In genomic region chr5:158234323-158235158, GRCh38 we compare ENCODE assay signal across 1 cellular context.
TF ChIP-seq lines count a peak whose summit lies in the region.

No MANE protein-coding gene starts in this region.

TF ChIP-seq in HEK293, 187 proteins besides CTCF, POLR2A, EP300 and RAD21 (continued from another document and continues in another):
- TF ChIP-seq ZNF518A (tag by site-specific recombination; conservative IDR thresholded peaks at IDR 0.05; ENCODE audit: low read depth) (peak; percentile 44), ZBTB48 (tag by site-specific recombination; IDR thresholded peaks at IDR 0.05) (peak; percentile 31; the same call in 1 of the 2 replicates), ZNF660 (tag by site-specific recombination; IDR thresholded peaks at IDR 0.05) (peak; percentile 50), MYNN (tag by site-specific recombination; IDR thresholded peaks at IDR 0.05; ENCODE audit: borderline replicate concordance) (no peak), ATF2 (tag by site-specific recombination; IDR thresholded peaks at IDR 0.05; ENCODE audit: low read depth) (peak; percentile 72; the same call in 1 of the 2 replicates), PRDM4 (tag by site-specific recombination; IDR thresholded peaks at IDR 0.05) (peak; percentile 82), ZNF221 (tag by site-specific recombination; IDR thresholded peaks at IDR 0.05; ENCODE audit: borderline replicate concordance) (no peak), SETDB1 (IDR thresholded peaks at IDR 0.05; ENCODE audit: insufficient read length, low read length) (no peak), ZNF239 (tag by site-specific recombination; IDR thresholded peaks at IDR 0.05) (no peak), OSR2 (tag by site-specific recombination; IDR thresholded peaks at IDR 0.05) (peak; percentile 90), ZNF214 (tag by site-specific recombination; IDR thresholded peaks at IDR 0.05; ENCODE audit: borderline replicate concordance) (no peak), ZNF555 (tag by site-specific recombination; conservative IDR thresholded peaks at IDR 0.05) (no peak), ZNF26 (tag by site-specific recombination; IDR thresholded peaks at IDR 0.05) (no peak), ZNF544 (tag by site-specific recombination; IDR thresholded peaks at IDR 0.05) (no peak), ZNF423 (tag by site-specific recombination; IDR thresholded peaks at IDR 0.05) (no peak), ZBTB17 (tag by site-specific recombination; IDR thresholded peaks at IDR 0.05) (peak; percentile 66), ZFHX2 (tag by site-specific recombination; conservative IDR thresholded peaks at IDR 0.05) (no peak), ZNF580 (tag by site-specific recombination; IDR thresholded peaks at IDR 0.05) (peak; percentile 93), ZNF211 (tag by site-specific recombination; IDR thresholded peaks at IDR 0.05; ENCODE audit: low read depth) (no peak), ZNF529 (tag by site-specific recombination; IDR thresholded peaks at IDR 0.05; ENCODE audit: insufficient replicate concordance) (no peak), ZBTB20 (tag by site-specific recombination; IDR thresholded peaks at IDR 0.05) (no peak), ZEB2 (tag by site-specific recombination; IDR thresholded peaks at IDR 0.05) (peak; percentile 72), ZNF501 (tag by site-specific recombination; IDR thresholded peaks at IDR 0.05) (no peak), WT1 (tag by site-specific recombination; IDR thresholded peaks at IDR 0.05) (peak; percentile 48), ZBTB10 (tag by site-specific recombination; IDR thresholded peaks at IDR 0.05) (no peak), ZNF391 (tag by site-specific recombination; IDR thresholded peaks at IDR 0.05; ENCODE audit: borderline replicate concordance, low read depth) (no peak), ZNF302 (tag by site-specific recombination; IDR thresholded peaks at IDR 0.05; ENCODE audit: low read depth) (no peak), ZSCAN4 (tag by site-specific recombination; IDR thresholded peaks at IDR 0.05) (no peak), ZNF837 (tag by site-specific recombination; IDR thresholded peaks at IDR 0.05) (no peak), ZBTB1 (tag by site-specific recombination; IDR thresholded peaks at IDR 0.05) (0 out of 2 replicates have a peak, but pooled peaks have one; percentile 46), ZNF629 (tag by site-specific recombination; IDR thresholded peaks at IDR 0.05) (peak; percentile 98), ZNF658 (tag by site-specific recombination; IDR thresholded peaks at IDR 0.05) (no peak), KLF8 (tag by site-specific recombination; IDR thresholded peaks at IDR 0.05) (0 out of 2 replicates have a peak, but pooled peaks have one; percentile 34), ELK4 (IDR thresholded peaks at IDR 0.05; ENCODE audit: borderline replicate concordance, low read depth, low read length) (no peak), ZNF785 (tag by site-specific recombination; IDR thresholded peaks at IDR 0.05) (no peak), ZNF639 (tag by site-specific recombination; IDR thresholded peaks at IDR 0.05) (peak; percentile 26; the same call in 1 of the 2 replicates), ZSCAN23 (tag by site-specific recombination; IDR thresholded peaks at IDR 0.05) (peak; percentile 47; the same call in 1 of the 2 replicates), ZNF600 (tag by site-specific recombination; IDR thresholded peaks at IDR 0.05) (peak; percentile 55), ZSCAN16 (tag by site-specific recombination; IDR thresholded peaks at IDR 0.05) (no peak), ZNF354C (tag by site-specific recombination; IDR thresholded peaks at IDR 0.05; ENCODE audit: borderline replicate concordance, low read depth) (no peak), ZNF76 (tag by site-specific recombination; IDR thresholded peaks at IDR 0.05; ENCODE audit: borderline replicate concordance, low read depth) (peak; percentile 16; the same call in 1 of the 2 replicates), ZNF157 (tag by site-specific recombination; IDR thresholded peaks at IDR 0.05) (no peak), ZNF37A (tag by site-specific recombination; IDR thresholded peaks at IDR 0.05) (no peak), ZNF169 (tag by site-specific recombination; IDR thresholded peaks at IDR 0.05) (no peak), ZNF335 (tag by site-specific recombination; conservative IDR thresholded peaks at IDR 0.05) (peak; percentile 53)
